10 cellular contexts compared by ENCODE assay signal in the genomic region with DNA sequence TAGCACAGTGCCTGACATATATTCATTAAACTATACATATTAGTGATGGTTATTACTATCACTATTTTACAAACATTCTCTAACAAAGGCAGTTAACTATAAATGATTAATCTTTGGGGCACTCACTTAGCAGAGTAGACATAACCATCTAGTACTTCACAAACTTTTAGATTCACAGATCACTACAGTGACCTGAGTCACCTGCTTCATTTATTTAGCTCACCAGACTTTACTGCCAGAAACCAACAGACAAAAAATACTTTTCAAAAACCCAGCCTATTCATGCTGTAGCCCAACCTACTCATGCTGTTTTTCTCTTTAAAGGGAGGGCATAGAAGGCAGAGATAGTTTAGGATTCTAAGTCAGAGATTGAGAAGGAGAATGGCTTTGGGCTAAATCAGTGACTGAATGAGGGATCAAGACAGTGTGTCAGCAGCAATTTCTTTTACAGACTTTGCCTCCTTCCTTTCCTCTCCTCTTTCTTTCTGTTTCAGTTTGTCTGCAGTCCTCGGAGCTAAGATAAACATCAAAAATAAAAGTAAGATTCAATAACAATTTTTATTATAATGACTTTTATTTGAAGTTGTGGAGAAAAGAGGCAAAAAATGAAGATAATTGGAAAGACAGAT. TPM values are rescaled to one million over a fixed set of nuclear protein-coding genes. Genes with fewer than 3 reads are reported as not detected.
DNase-seq lines count a peak whose midpoint lies in the region; ATAC-seq and TF ChIP-seq lines count a peak whose summit lies in the region.
"Had no signal": no experiment of that assay in that cellular context is flagged by ENCODE, and none has a peak within 500 bp of the region (broad histone marks: within the 10 kb centered on the region; RNA-seq: fewer than 3 reads in every experiment).

No MANE protein-coding gene starts in this region.

- peak overlapping the region in 1 of 2 donors; percentile 19 for H3K27ac Mint-ChIP-seq in stimulated activated naive CD8-positive, alpha-beta T cell treated with anti-CD3 and anti-CD28 coated beads, Interleukin-15, amount 100 ng/mL, for 72 hours
- H3K27ac Mint-ChIP-seq in activated naive CD4-positive, alpha-beta T cell treated with anti-CD3 and anti-CD28 coated beads for 36 hours, result no peak overlapping the region

- H3K27me3 ChIP-seq in mesenchymal stem cell (ENCODE audit: control insufficient read depth in 1 of 2, insufficient read depth in 1 of 2, low read length in 2 of 2), result no peaks in the 10 kb centered on the region

- CTCF ChIA-PET in activated naive CD4-positive, alpha-beta T cell treated with anti-CD3 and anti-CD28 coated beads for 36 hours (lab: Charles Lee), result no interaction called here

- H3K9ac ChIP-seq in mesenchymal stem cell (ENCODE audit: low read length), result peak overlapping the region; percentile 24

- H2BK5ac ChIP-seq in mesenchymal stem cell (ENCODE audit: low read depth, low read length, poor library complexity, severe bottlenecking), result no peak overlapping the region

- peaks cover 18% of the 10 kb centered on the region for H3K27me3 Mint-ChIP-seq in stimulated activated naive CD8-positive, alpha-beta T cell treated with anti-CD3 and anti-CD28 coated beads, Interleukin-15, amount 100 ng/mL, for 72 hours
- peaks cover 12% of the 10 kb centered on the region for H3K27me3 Mint-ChIP-seq in activated naive CD4-positive, alpha-beta T cell treated with anti-CD3 and anti-CD28 coated beads for 36 hours (ENCODE audit: low read depth)

- no peak overlapping the region for H4K91ac ChIP-seq in mesenchymal stem cell (ENCODE audit: low read length)

- H2AK5ac ChIP-seq in mesenchymal stem cell (ENCODE audit: low read length, severe bottlenecking), result no peak overlapping the region

- no peaks in the 10 kb centered on the region for H3K79me1 ChIP-seq in mesenchymal stem cell (replicated peaks; ENCODE audit: low read length, poor library complexity, severe bottlenecking)

- peak overlapping the region; percentile 13; the same call in 1 of the 2 replicates for H3K4me3 ChIP-seq in GM12865 (ENCODE audit: low read depth, low read length)
- H3K4me3 ChIP-seq in WI38 (ENCODE audit: low read depth, low read length), result peak overlapping the region; percentile 21
- no peak overlapping the region for H3K4me3 ChIP-seq in mesenchymal stem cell (ENCODE audit: insufficient read depth in 1 of 2, low read depth in 1 of 2, low read length in 2 of 2)
- H3K4me3 ChIP-seq: SK-N-MC had no signal

- H4K8ac ChIP-seq in mesenchymal stem cell (ENCODE audit: low read length), result no peak overlapping the region

- TF ChIP-seq CTCF in GM12865 (IDR thresholded peaks at IDR 0.05; ENCODE audit: insufficient read depth, low read depth, low read length, missing control alignments) (no peak), WI38 (IDR thresholded peaks at IDR 0.05; ENCODE audit: low read depth, low read length) (no peak)

- peak; percentile 62 for ATAC-seq in GM21723 (IDR thresholded peaks at IDR 0.05; ENCODE audit: unreplicated experiment)
- no peak for ATAC-seq in stimulated activated naive CD8-positive, alpha-beta T cell treated with anti-CD3 and anti-CD28 coated beads, Interleukin-15, amount 100 ng/mL, for 72 hours
- no peak for ATAC-seq in GM18502 (IDR thresholded peaks at IDR 0.05; ENCODE audit: poor library complexity, unreplicated experiment)

- H3K9me3 ChIP-seq in mesenchymal stem cell (ENCODE audit: control insufficient read depth, low read length), result no peaks in the 10 kb centered on the region

- peak overlapping the region in 1 of 2 experiments; percentile 41 for H2BK12ac ChIP-seq in mesenchymal stem cell (ENCODE audit: low read length in 2 of 2)

- H3K4me1 ChIP-seq in mesenchymal stem cell (ENCODE audit: control insufficient read depth, insufficient read depth, low read depth, low read length), result no peaks in the 10 kb centered on the region

- no peaks in the 10 kb centered on the region for H3K36me3 Mint-ChIP-seq in activated naive CD4-positive, alpha-beta T cell treated with anti-CD3 and anti-CD28 coated beads for 36 hours (ENCODE audit: low read depth)

- DNase-seq in GM12865 (ENCODE audit: low read depth), result no peak
- DNase-seq in mesenchymal stem cell, result no peak
- no peak for DNase-seq in C1 segment of cervical spinal cord (lab: John Stamatoyannopoulos, UW)
- DNase-seq in stimulated activated naive CD8-positive, alpha-beta T cell treated with anti-CD3 and anti-CD28 coated beads, Interleukin-15, amount 100 ng/mL, for 72 hours, result no peak
- no peak for DNase-seq in activated naive CD4-positive, alpha-beta T cell treated with anti-CD3 and anti-CD28 coated beads for 36 hours
- DNase-seq: AML-193 had no signal

- H2AFZ ChIP-seq in mesenchymal stem cell (ENCODE audit: low read depth, low read length), result no peak overlapping the region

- H3K23ac ChIP-seq in mesenchymal stem cell (ENCODE audit: low read length in 2 of 2), result no peak overlapping the region

- H3K18ac ChIP-seq in mesenchymal stem cell (ENCODE audit: low read depth in 1 of 2, low read length in 2 of 2), result peak overlapping the region in 1 of 2 experiments; percentile 60

- no peak overlapping the region for H2BK15ac ChIP-seq in mesenchymal stem cell (ENCODE audit: low read depth, poor library complexity, severe bottlenecking)

- no peak overlapping the region for H3K27ac ChIP-seq in mesenchymal stem cell (ENCODE audit: low read length, poor library complexity, severe bottlenecking)
- H3K27ac ChIP-seq: SK-N-MC had no signal

- no peaks in the 10 kb centered on the region for H3K9me3 Mint-ChIP-seq in stimulated activated naive CD8-positive, alpha-beta T cell treated with anti-CD3 and anti-CD28 coated beads, Interleukin-15, amount 100 ng/mL, for 72 hours
- H3K9me3 Mint-ChIP-seq in activated naive CD4-positive, alpha-beta T cell treated with anti-CD3 and anti-CD28 coated beads for 36 hours, result no peaks in the 10 kb centered on the region

- H2BK120ac ChIP-seq in mesenchymal stem cell (ENCODE audit: low read depth, low read length), result no peak overlapping the region

- no CpG with 5 or more reads among the region's 1 CpG for WGBS in mesenchymal stem cell

- peak overlapping the region in 1 of 2 experiments; percentile 4 for H3K4ac ChIP-seq in mesenchymal stem cell (ENCODE audit: low read depth in 1 of 2, low read length in 2 of 2)

- H3K14ac ChIP-seq in mesenchymal stem cell (ENCODE audit: low read length in 2 of 2), result no peak overlapping the region

- intact Hi-C loops in activated naive CD4-positive, alpha-beta T cell treated with anti-CD3 and anti-CD28 coated beads for 36 hours (cut with micrococcal nuclease), result no loop called here

- H3K36me3 ChIP-seq in mesenchymal stem cell (ENCODE audit: control insufficient read depth in 1 of 2, insufficient read depth in 2 of 2, low read depth in 1 of 2, low read length in 2 of 2), result no peaks in the 10 kb centered on the region

- H3K4me1 Mint-ChIP-seq in stimulated activated naive CD8-positive, alpha-beta T cell treated with anti-CD3 and anti-CD28 coated beads, Interleukin-15, amount 100 ng/mL, for 72 hours, result no peaks in the 10 kb centered on the region
- H3K4me1 Mint-ChIP-seq in activated naive CD4-positive, alpha-beta T cell treated with anti-CD3 and anti-CD28 coated beads for 36 hours (ENCODE audit: low read depth), result no peaks in the 10 kb centered on the region

- no peak overlapping the region for H3K4me2 ChIP-seq in mesenchymal stem cell (ENCODE audit: low read length, poor library complexity, severe bottlenecking)

- H3K4me3 Mint-ChIP-seq in stimulated activated naive CD8-positive, alpha-beta T cell treated with anti-CD3 and anti-CD28 coated beads, Interleukin-15, amount 100 ng/mL, for 72 hours, result no peak overlapping the region
- H3K4me3 Mint-ChIP-seq in activated naive CD4-positive, alpha-beta T cell treated with anti-CD3 and anti-CD28 coated beads for 36 hours, result no peak overlapping the region

RNA-seq across cellular contexts. Expression of a gene that starts 34.7 kb away (rescaled TPM):
- polyA plus RNA-seq in mesenchymal stem cell (2013, experiment 1 of 2), result 76.3 TPM
- polyA plus RNA-seq in mesenchymal stem cell (2013, experiment 2 of 2), result 76.6 TPM
- under 1 TPM; 0.41 to 0.44 TPM for total RNA-seq in activated naive CD4-positive, alpha-beta T cell treated with anti-CD3 and anti-CD28 coated beads for 36 hours

Comparison
In these comparisons a context has a peak if more than half of its experiments do, and no peak if none do; other contexts are left out.
1. H3K4me3 ChIP-seq: peak in GM12865 (single experiment) and WI38 (single experiment); none in mesenchymal stem cell (0 of 2).